In genomic region chr17:4956493-4957061, GRCh38 we compare ENCODE assay signal across 11 cellular contexts. TPM values are rescaled to one million over a fixed set of nuclear protein-coding genes. Genes with fewer than 3 reads are reported as not detected.
DNase-seq lines count a peak whose midpoint lies in the region; ATAC-seq and TF ChIP-seq lines count a peak whose summit lies in the region.
"Had no signal": no experiment of that assay in that cellular context is flagged by ENCODE, and none has a peak within 500 bp of the region (broad histone marks: within the 10 kb centered on the region; RNA-seq: fewer than 3 reads in every experiment).

No MANE protein-coding gene starts in this region.

- H3K9me3 Mint-ChIP-seq in activated CD8-positive, alpha-beta memory T cell treated with anti-CD3 and anti-CD28 coated beads, Interleukin-2, amount 10 ng/mL, durations not matched to agents 7 days and 5 days (ENCODE audit: low read depth), result no peaks in the 10 kb centered on the region
- no peaks in the 10 kb centered on the region for H3K9me3 Mint-ChIP-seq in activated CD4-positive, alpha-beta T cell treated with anti-CD3 and anti-CD28 coated beads, Interleukin-2, amount 10 ng/mL, durations not matched to agents 24 days and 14 days
- no peaks in the 10 kb centered on the region for H3K9me3 Mint-ChIP-seq in endothelial cell (ENCODE audit: unreplicated experiment)
- no peaks in the 10 kb centered on the region for H3K9me3 Mint-ChIP-seq in stimulated activated effector memory CD8-positive, alpha-beta T cell treated with anti-CD3 and anti-CD28 coated beads, Interleukin-12 subunit alpha, Interleukin-12 subunit beta, amount 100 ng/mL, for 72 hours
- H3K9me3 Mint-ChIP-seq: naive thymus-derived CD8-positive, alpha-beta T cell had no signal

- no peaks in the 10 kb centered on the region for H3K27me3 Mint-ChIP-seq in activated CD8-positive, alpha-beta memory T cell treated with anti-CD3 and anti-CD28 coated beads, Interleukin-2, amount 10 ng/mL, durations not matched to agents 7 days and 5 days
- no peaks in the 10 kb centered on the region for H3K27me3 Mint-ChIP-seq in activated CD4-positive, alpha-beta T cell treated with anti-CD3 and anti-CD28 coated beads, Interleukin-2, amount 10 ng/mL, durations not matched to agents 24 days and 14 days
- peaks cover 14% of the 10 kb centered on the region for H3K27me3 Mint-ChIP-seq in endothelial cell (ENCODE audit: unreplicated experiment)
- H3K27me3 Mint-ChIP-seq: naive thymus-derived CD8-positive, alpha-beta T cell had no signal

- no peak for ATAC-seq in activated CD8-positive, alpha-beta memory T cell treated with anti-CD3 and anti-CD28 coated beads, Interleukin-2, amount 10 ng/mL, durations not matched to agents 7 days and 5 days
- ATAC-seq in stimulated activated effector memory CD8-positive, alpha-beta T cell treated with anti-CD3 and anti-CD28 coated beads, Interleukin-12 subunit alpha, Interleukin-12 subunit beta, amount 100 ng/mL, for 72 hours, result peak; percentile 31
- ATAC-seq in HG02642 (IDR thresholded peaks at IDR 0.05; ENCODE audit: poor library complexity, unreplicated experiment), result no peak
- ATAC-seq: naive thymus-derived CD8-positive, alpha-beta T cell had no signal

- peak; percentile 22 for TF ChIP-seq CTCF in endothelial cell (IDR thresholded peaks at IDR 0.05; ENCODE audit: unreplicated experiment)

- peaks cover under 1% of the 10 kb centered on the region for H3K4me1 Mint-ChIP-seq in activated CD8-positive, alpha-beta memory T cell treated with anti-CD3 and anti-CD28 coated beads, Interleukin-2, amount 10 ng/mL, durations not matched to agents 7 days and 5 days
- peaks cover 9% of the 10 kb centered on the region for H3K4me1 Mint-ChIP-seq in activated CD4-positive, alpha-beta T cell treated with anti-CD3 and anti-CD28 coated beads, Interleukin-2, amount 10 ng/mL, durations not matched to agents 24 days and 14 days
- H3K4me1 Mint-ChIP-seq in endothelial cell (ENCODE audit: unreplicated experiment), result peaks cover 19% of the 10 kb centered on the region
- H3K4me1 Mint-ChIP-seq in stimulated activated effector memory CD8-positive, alpha-beta T cell treated with anti-CD3 and anti-CD28 coated beads, Interleukin-12 subunit alpha, Interleukin-12 subunit beta, amount 100 ng/mL, for 72 hours, result peaks cover 10% of the 10 kb centered on the region

- H3K36me3 Mint-ChIP-seq in activated CD8-positive, alpha-beta memory T cell treated with anti-CD3 and anti-CD28 coated beads, Interleukin-2, amount 10 ng/mL, durations not matched to agents 7 days and 5 days, result peaks cover 6% of the 10 kb centered on the region
- H3K36me3 Mint-ChIP-seq in activated CD4-positive, alpha-beta T cell treated with anti-CD3 and anti-CD28 coated beads, Interleukin-2, amount 10 ng/mL, durations not matched to agents 24 days and 14 days (ENCODE audit: low read depth), result peaks cover 28% of the 10 kb centered on the region
- peaks cover 18% of the 10 kb centered on the region for H3K36me3 Mint-ChIP-seq in endothelial cell (ENCODE audit: low read depth, unreplicated experiment)
- H3K36me3 Mint-ChIP-seq in stimulated activated effector memory CD8-positive, alpha-beta T cell treated with anti-CD3 and anti-CD28 coated beads, Interleukin-12 subunit alpha, Interleukin-12 subunit beta, amount 100 ng/mL, for 72 hours, result peaks cover 32% of the 10 kb centered on the region

- H3K4me3 Mint-ChIP-seq in activated CD8-positive, alpha-beta memory T cell treated with anti-CD3 and anti-CD28 coated beads, Interleukin-2, amount 10 ng/mL, durations not matched to agents 7 days and 5 days, result no peak overlapping the region
- H3K4me3 Mint-ChIP-seq in activated CD4-positive, alpha-beta T cell treated with anti-CD3 and anti-CD28 coated beads, Interleukin-2, amount 10 ng/mL, durations not matched to agents 24 days and 14 days, result no peak overlapping the region
- H3K4me3 Mint-ChIP-seq in endothelial cell (ENCODE audit: unreplicated experiment), result no peak overlapping the region
- H3K4me3 Mint-ChIP-seq in stimulated activated effector memory CD8-positive, alpha-beta T cell treated with anti-CD3 and anti-CD28 coated beads, Interleukin-12 subunit alpha, Interleukin-12 subunit beta, amount 100 ng/mL, for 72 hours, result no peak overlapping the region
- H3K4me3 Mint-ChIP-seq: naive thymus-derived CD8-positive, alpha-beta T cell had no signal

- intact Hi-C loops in activated CD4-positive, alpha-beta T cell treated with anti-CD3 and anti-CD28 coated beads, Interleukin-2, amount 10 ng/mL, durations not matched to agents 24 days and 14 days (cut with micrococcal nuclease), result no loop called here

- peak; percentile 51 for DNase-seq in activated CD8-positive, alpha-beta memory T cell treated with anti-CD3 and anti-CD28 coated beads, Interleukin-2, amount 50 U/mL, for 4 hours
- no peak for DNase-seq in activated CD8-positive, alpha-beta memory T cell treated with anti-CD3 and anti-CD28 coated beads, Interleukin-2, amount 10 ng/mL, durations not matched to agents 7 days and 5 days
- peak; percentile 84 for DNase-seq in activated CD4-positive, alpha-beta T cell treated with anti-CD3 and anti-CD28 coated beads, Interleukin-2, amount 10 ng/mL, durations not matched to agents 24 days and 14 days
- DNase-seq in endothelial cell (ENCODE audit: low spot score) (peak; percentile 40), NCI-H2227 (lab: John Stamatoyannopoulos, UW; ENCODE audit: unreplicated experiment) (no peak), NOMO-1 (lab: John Stamatoyannopoulos, UW; ENCODE audit: unreplicated experiment in 2 of 2) (no peak)
- no peak for DNase-seq in stimulated activated effector memory CD8-positive, alpha-beta T cell treated with anti-CD3 and anti-CD28 coated beads, Interleukin-12 subunit alpha, Interleukin-12 subunit beta, amount 100 ng/mL, for 72 hours (ENCODE audit: low spot score in 2 of 2)
- DNase-seq: ACHN, SIG-M5 had no signal

- H3K27ac Mint-ChIP-seq in activated CD8-positive, alpha-beta memory T cell treated with anti-CD3 and anti-CD28 coated beads, Interleukin-2, amount 10 ng/mL, durations not matched to agents 7 days and 5 days, result no peak overlapping the region
- no peak overlapping the region for H3K27ac Mint-ChIP-seq in activated CD4-positive, alpha-beta T cell treated with anti-CD3 and anti-CD28 coated beads, Interleukin-2, amount 10 ng/mL, durations not matched to agents 24 days and 14 days
- H3K27ac Mint-ChIP-seq in endothelial cell (ENCODE audit: unreplicated experiment), result no peak overlapping the region
- H3K27ac Mint-ChIP-seq in stimulated activated effector memory CD8-positive, alpha-beta T cell treated with anti-CD3 and anti-CD28 coated beads, Interleukin-12 subunit alpha, Interleukin-12 subunit beta, amount 100 ng/mL, for 72 hours, result peak overlapping the region; percentile 45

- CTCF ChIA-PET in activated CD8-positive, alpha-beta memory T cell treated with anti-CD3 and anti-CD28 coated beads, Interleukin-2, amount 10 ng/mL, durations not matched to agents 7 days and 5 days (lab: Charles Lee), result interaction anchor here (1.4 to 3.7 kb wide), 4 partner anchors 11 to 47 kb away, joined by 6 to 17 read pairs (median 12); partner anchors contain the start of genes RNF167, SLC25A11 and SPAG7

RNA-seq across cellular contexts. Expression of gene ENO3, which starts 5.7 kb away (rescaled TPM):
- 10 to 100 TPM; 27.7 to 30.8 TPM for total RNA-seq in activated CD8-positive, alpha-beta memory T cell treated with anti-CD3 and anti-CD28 coated beads, Interleukin-2, amount 10 ng/mL, durations not matched to agents 7 days and 5 days
- total RNA-seq in activated CD4-positive, alpha-beta T cell treated with anti-CD3 and anti-CD28 coated beads, Interleukin-2, amount 10 ng/mL, durations not matched to agents 24 days and 14 days, result 45.3 and 51.0 TPM in 2 replicates
- total RNA-seq in endothelial cell (ENCODE audit: unreplicated experiment), result 7.3 TPM

RNA-seq across cellular contexts. Expression of gene PFN1, which starts 8.2 kb away (rescaled TPM):
- total RNA-seq in activated CD8-positive, alpha-beta memory T cell treated with anti-CD3 and anti-CD28 coated beads, Interleukin-2, amount 10 ng/mL, durations not matched to agents 7 days and 5 days, result 1,000 to 10,000 TPM; 2,029 to 2,329 TPM
- 1,471 and 1,473 TPM in 2 replicates for total RNA-seq in activated CD4-positive, alpha-beta T cell treated with anti-CD3 and anti-CD28 coated beads, Interleukin-2, amount 10 ng/mL, durations not matched to agents 24 days and 14 days
- 874 TPM for total RNA-seq in endothelial cell (ENCODE audit: unreplicated experiment)

RNA-seq across cellular contexts. Expression of gene SPAG7, which starts 11.0 kb away (rescaled TPM):
- total RNA-seq in activated CD8-positive, alpha-beta memory T cell treated with anti-CD3 and anti-CD28 coated beads, Interleukin-2, amount 10 ng/mL, durations not matched to agents 7 days and 5 days, result 10 to 100 TPM; 60.5 to 70.1 TPM
- total RNA-seq in activated CD4-positive, alpha-beta T cell treated with anti-CD3 and anti-CD28 coated beads, Interleukin-2, amount 10 ng/mL, durations not matched to agents 24 days and 14 days, result 58.7 and 62.3 TPM in 2 replicates
- 67.3 TPM for total RNA-seq in endothelial cell (ENCODE audit: unreplicated experiment)

RNA-seq across cellular contexts. Expression of gene RNF167, which starts 16.5 kb away (rescaled TPM):
- total RNA-seq in activated CD8-positive, alpha-beta memory T cell treated with anti-CD3 and anti-CD28 coated beads, Interleukin-2, amount 10 ng/mL, durations not matched to agents 7 days and 5 days, result 100 to 1,000 TPM; 226 to 273 TPM
- total RNA-seq in activated CD4-positive, alpha-beta T cell treated with anti-CD3 and anti-CD28 coated beads, Interleukin-2, amount 10 ng/mL, durations not matched to agents 24 days and 14 days, result 119 and 125 TPM in 2 replicates
- 92.3 TPM for total RNA-seq in endothelial cell (ENCODE audit: unreplicated experiment)

RNA-seq across cellular contexts. Expression of gene SLC25A11, which starts 16.7 kb away (rescaled TPM):
- total RNA-seq in activated CD8-positive, alpha-beta memory T cell treated with anti-CD3 and anti-CD28 coated beads, Interleukin-2, amount 10 ng/mL, durations not matched to agents 7 days and 5 days, result 10 to 100 TPM; 82.3 to 84.6 TPM
- 104 and 106 TPM in 2 replicates for total RNA-seq in activated CD4-positive, alpha-beta T cell treated with anti-CD3 and anti-CD28 coated beads, Interleukin-2, amount 10 ng/mL, durations not matched to agents 24 days and 14 days
- 47.5 TPM for total RNA-seq in endothelial cell (ENCODE audit: unreplicated experiment)

Comparison
In these comparisons a context has a peak if more than half of its experiments do, and no peak if none do; other contexts are left out.
1. DNase-seq: peak in activated CD8-positive, alpha-beta memory T cell treated with anti-CD3 and anti-CD28 coated beads, Interleukin-2, amount 50 U/mL, for 4 hours (single experiment), activated CD4-positive, alpha-beta T cell treated with anti-CD3 and anti-CD28 coated beads, Interleukin-2, amount 10 ng/mL, durations not matched to agents 24 days and 14 days (single experiment) and endothelial cell (single experiment); none in activated CD8-positive, alpha-beta memory T cell treated with anti-CD3 and anti-CD28 coated beads, Interleukin-2, amount 10 ng/mL, durations not matched to agents 7 days and 5 days (single experiment), stimulated activated effector memory CD8-positive, alpha-beta T cell treated with anti-CD3 and anti-CD28 coated beads, Interleukin-12 subunit alpha, Interleukin-12 subunit beta, amount 100 ng/mL, for 72 hours (0 of 2), NCI-H2227 (single experiment) and NOMO-1 (0 of 2).